In the genomic region with DNA sequence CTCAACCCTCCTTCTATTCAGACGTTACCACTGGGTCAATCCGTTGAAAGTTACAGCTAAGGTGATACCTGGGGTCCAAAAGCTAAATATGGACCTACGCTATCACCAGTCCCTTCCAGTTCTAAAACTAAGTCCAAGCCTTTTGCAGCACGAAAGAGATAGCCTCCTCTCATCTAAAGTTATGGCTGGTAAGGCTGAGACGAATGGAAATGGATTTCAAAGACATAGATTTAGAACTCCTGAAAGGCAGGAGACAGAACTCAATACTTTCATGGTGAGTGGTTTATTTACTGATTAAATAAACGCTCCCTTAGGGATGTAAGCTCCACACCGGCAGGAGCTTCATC, we compare ENCODE assay signal across 8 cellular contexts. TPM values are rescaled to one million over a fixed set of nuclear protein-coding genes. Genes with fewer than 3 reads are reported as not detected.
DNase-seq lines count a peak whose midpoint lies in the region; ATAC-seq and TF ChIP-seq lines count a peak whose summit lies in the region.

No MANE protein-coding gene starts in this region.

- H3K9me3 ChIP-seq in SJSA1 (replicated peaks), result no peaks in the 10 kb centered on the region
- H3K9me3 ChIP-seq in fibroblast of lung (ENCODE audit: control insufficient read depth, insufficient read depth, low read depth, low read length), result no peaks in the 10 kb centered on the region

- TF ChIP-seq POLR2A in GM18505 (IDR thresholded peaks at IDR 0.05; ENCODE audit: borderline replicate concordance, extremely low read depth, insufficient read depth, insufficient read length), result no peak

- DNase-seq in GM12864 (ENCODE audit: low read depth), result no peak
- no peak for DNase-seq in SJSA1 (ENCODE audit: low read depth in 1 of 2, low spot score in 2 of 2)
- no peak for DNase-seq in fibroblast of lung (ENCODE audit: low read depth in 2 of 2)
- peak; percentile 37 for DNase-seq in renal cortical epithelial cell (ENCODE audit: low read depth)
- no peak for DNase-seq in hypothalamus (lab: John Stamatoyannopoulos, UW)
- no peak for DNase-seq in GM03348 (ENCODE audit: low spot score)
- no peak for DNase-seq in GM10248 (ENCODE audit: extremely low spot score)

- ATAC-seq in GM18505 (IDR thresholded peaks at IDR 0.05; ENCODE audit: unreplicated experiment), result no peak

- H3K27me3 ChIP-seq in SJSA1 (replicated peaks), result no peaks in the 10 kb centered on the region
- no peaks in the 10 kb centered on the region for H3K27me3 ChIP-seq in fibroblast of lung (ENCODE audit: control insufficient read depth, insufficient read depth, low read length)

- H3K4me3 ChIP-seq in GM12864 (ENCODE audit: low read depth, low read length) (peak overlapping the region; percentile 97), SJSA1 (peak overlapping the region; percentile 90), fibroblast of lung (replicated peaks in 1 of 4; ENCODE audit: control extremely low read depth in 1 of 4, insufficient read depth in 1 of 4, low read depth in 3 of 4, low read length in 4 of 4) (peak overlapping the region; percentile 49 to 91 (median 84))

- peak overlapping the region; percentile 2 for H2AFZ ChIP-seq in fibroblast of lung (ENCODE audit: low read length)

- H3K36me3 ChIP-seq in SJSA1 (peaks cover 10% of the 10 kb centered on the region), fibroblast of lung (ENCODE audit: control insufficient read depth, insufficient read depth, low read length) (no peaks in the 10 kb centered on the region)

- H3K27ac ChIP-seq in SJSA1, result peak overlapping the region; percentile 58
- H3K27ac ChIP-seq in fibroblast of lung (ENCODE audit: insufficient read depth, low read length), result peak overlapping the region; percentile 86

- H4K20me1 ChIP-seq in fibroblast of lung (ENCODE audit: control insufficient read depth, extremely low read depth, insufficient read depth, low read length), result no peaks in the 10 kb centered on the region

- no peak for TF ChIP-seq CTCF in GM12864 (IDR thresholded peaks at IDR 0.05; ENCODE audit: low read depth, low read length, missing control alignments)
- no peak for TF ChIP-seq CTCF in fibroblast of lung (conservative IDR thresholded peaks at IDR 0.05 in 1 of 2, IDR thresholded peaks at IDR 0.05 in 1 of 2; ENCODE audit: low read depth in 1 of 2, low read length in 2 of 2)
- TF ChIP-seq CTCF in GM10248 (IDR thresholded peaks at IDR 0.05; ENCODE audit: control extremely low read depth, extremely low read depth, low read depth, missing control alignments), result no peak

- CTCF ChIA-PET in GM10248 (lab: Yijun Ruan, JAX), result interaction anchor here (0.9 to 1.9 kb wide), 10 partner anchors 19 to 835 kb away, joined by 3 to 10 read pairs (median 4); a partner anchor contains a TSS

- H3K4me2 ChIP-seq in fibroblast of lung (ENCODE audit: extremely low read depth, insufficient read depth, low read length), result peak overlapping the region; percentile 79

- H3K79me2 ChIP-seq in fibroblast of lung (ENCODE audit: control insufficient read depth, insufficient read depth, low read length), result peaks cover 45% of the 10 kb centered on the region

- peaks cover 35% of the 10 kb centered on the region for H3K4me1 ChIP-seq in SJSA1 (replicated peaks)
- peaks cover 5% of the 10 kb centered on the region for H3K4me1 ChIP-seq in fibroblast of lung (ENCODE audit: control insufficient read depth, extremely low read depth, insufficient read depth, low read length)

- POLR2A ChIA-PET in GM10248 (lab: Yijun Ruan, JAX), result interaction anchor here (0.6 to 1.3 kb wide), 5 partner anchors 11 to 827 kb away, joined by 3 to 4 read pairs (median 4); a partner anchor contains a TSS

- peak overlapping the region; percentile 81 for H3K9ac ChIP-seq in fibroblast of lung (ENCODE audit: insufficient read depth, low read length)

RNA-seq across cellular contexts. Expression of a gene that starts 0.8 kb away (rescaled TPM):
- total RNA-seq in SJSA1 (2014; rRNA removed; shearing (Covaris generic)), result 25.3 and 35.0 TPM in 2 replicates
- total RNA-seq in fibroblast of lung, result 37.8 and 43.1 TPM in 2 replicates
- 25.1 and 38.9 TPM in 2 replicates for polyA plus RNA-seq in fibroblast of lung
- 12.1 and 16.7 TPM in 2 replicates for polyA plus RNA-seq in fibroblast of lung (2012)
- 28.2 and 38.5 TPM in 2 replicates for polyA minus RNA-seq in fibroblast of lung (ENCODE audit: low replicate concordance)
- total RNA-seq in renal cortical epithelial cell, result 20.5 and 46.2 TPM in 2 replicates
